1 cellular context compared by ENCODE assay signal in genomic region chr1:209048961-209049669, GRCh38.
TF ChIP-seq lines count a peak whose summit lies in the region.

No MANE protein-coding gene starts in this region.

TF ChIP-seq in GM23338, 12 proteins besides CTCF, POLR2A, EP300 and RAD21 (continued from another document):
- TF ChIP-seq, protein P1, sequence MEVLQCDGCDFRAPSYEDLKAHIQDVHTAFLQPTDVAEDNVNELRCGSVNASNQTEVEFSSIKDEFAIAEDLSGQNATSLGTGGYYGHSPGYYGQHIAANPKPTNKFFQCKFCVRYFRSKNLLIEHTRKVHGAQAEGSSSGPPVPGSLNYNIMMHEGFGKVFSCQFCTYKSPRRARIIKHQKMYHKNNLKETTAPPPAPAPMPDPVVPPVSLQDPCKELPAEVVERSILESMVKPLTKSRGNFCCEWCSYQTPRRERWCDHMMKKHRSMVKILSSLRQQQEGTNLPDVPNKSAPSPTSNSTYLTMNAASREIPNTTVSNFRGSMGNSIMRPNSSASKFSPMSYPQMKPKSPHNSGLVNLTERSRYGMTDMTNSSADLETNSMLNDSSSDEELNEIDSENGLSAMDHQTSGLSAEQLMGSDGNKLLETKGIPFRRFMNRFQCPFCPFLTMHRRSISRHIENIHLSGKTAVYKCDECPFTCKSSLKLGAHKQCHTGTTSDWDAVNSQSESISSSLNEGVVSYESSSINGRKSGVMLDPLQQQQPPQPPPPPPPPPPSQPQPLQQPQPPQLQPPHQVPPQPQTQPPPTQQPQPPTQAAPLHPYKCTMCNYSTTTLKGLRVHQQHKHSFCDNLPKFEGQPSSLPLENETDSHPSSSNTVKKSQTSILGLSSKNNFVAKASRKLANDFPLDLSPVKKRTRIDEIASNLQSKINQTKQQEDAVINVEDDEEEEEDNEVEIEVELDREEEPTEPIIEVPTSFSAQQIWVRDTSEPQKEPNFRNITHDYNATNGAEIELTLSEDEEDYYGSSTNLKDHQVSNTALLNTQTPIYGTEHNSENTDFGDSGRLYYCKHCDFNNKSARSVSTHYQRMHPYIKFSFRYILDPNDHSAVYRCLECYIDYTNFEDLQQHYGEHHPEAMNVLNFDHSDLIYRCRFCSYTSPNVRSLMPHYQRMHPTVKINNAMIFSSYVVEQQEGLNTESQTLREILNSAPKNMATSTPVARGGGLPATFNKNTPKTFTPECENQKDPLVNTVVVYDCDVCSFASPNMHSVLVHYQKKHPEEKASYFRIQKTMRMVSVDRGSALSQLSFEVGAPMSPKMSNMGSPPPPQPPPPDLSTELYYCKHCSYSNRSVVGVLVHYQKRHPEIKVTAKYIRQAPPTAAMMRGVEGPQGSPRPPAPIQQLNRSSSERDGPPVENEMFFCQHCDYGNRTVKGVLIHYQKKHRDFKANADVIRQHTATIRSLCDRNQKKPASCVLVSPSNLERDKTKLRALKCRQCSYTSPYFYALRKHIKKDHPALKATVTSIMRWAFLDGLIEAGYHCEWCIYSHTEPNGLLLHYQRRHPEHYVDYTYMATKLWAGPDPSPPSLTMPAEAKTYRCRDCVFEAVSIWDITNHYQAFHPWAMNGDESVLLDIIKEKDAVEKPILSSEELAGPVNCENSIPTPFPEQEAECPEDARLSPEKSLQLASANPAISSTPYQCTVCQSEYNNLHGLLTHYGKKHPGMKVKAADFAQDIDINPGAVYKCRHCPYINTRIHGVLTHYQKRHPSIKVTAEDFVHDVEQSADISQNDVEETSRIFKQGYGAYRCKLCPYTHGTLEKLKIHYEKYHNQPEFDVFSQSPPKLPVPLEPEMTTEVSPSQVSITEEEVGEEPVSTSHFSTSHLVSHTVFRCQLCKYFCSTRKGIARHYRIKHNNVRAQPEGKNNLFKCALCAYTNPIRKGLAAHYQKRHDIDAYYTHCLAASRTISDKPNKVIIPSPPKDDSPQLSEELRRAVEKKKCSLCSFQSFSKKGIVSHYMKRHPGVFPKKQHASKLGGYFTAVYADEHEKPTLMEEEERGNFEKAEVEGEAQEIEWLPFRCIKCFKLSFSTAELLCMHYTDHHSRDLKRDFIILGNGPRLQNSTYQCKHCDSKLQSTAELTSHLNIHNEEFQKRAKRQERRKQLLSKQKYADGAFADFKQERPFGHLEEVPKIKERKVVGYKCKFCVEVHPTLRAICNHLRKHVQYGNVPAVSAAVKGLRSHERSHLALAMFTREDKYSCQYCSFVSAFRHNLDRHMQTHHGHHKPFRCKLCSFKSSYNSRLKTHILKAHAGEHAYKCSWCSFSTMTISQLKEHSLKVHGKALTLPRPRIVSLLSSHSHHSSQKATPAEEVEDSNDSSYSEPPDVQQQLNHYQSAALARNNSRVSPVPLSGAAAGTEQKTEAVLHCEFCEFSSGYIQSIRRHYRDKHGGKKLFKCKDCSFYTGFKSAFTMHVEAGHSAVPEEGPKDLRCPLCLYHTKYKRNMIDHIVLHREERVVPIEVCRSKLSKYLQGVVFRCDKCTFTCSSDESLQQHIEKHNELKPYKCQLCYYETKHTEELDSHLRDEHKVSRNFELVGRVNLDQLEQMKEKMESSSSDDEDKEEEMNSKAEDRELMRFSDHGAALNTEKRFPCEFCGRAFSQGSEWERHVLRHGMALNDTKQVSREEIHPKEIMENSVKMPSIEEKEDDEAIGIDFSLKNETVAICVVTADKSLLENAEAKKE (CRISPR knock-in tag; IDR thresholded peaks at IDR 0.05), result no peak
- no peak for TF ChIP-seq CREB1 (CRISPR knock-in tag; IDR thresholded peaks at IDR 0.05; ENCODE audit: low read depth)
- TF ChIP-seq JUNB (IDR thresholded peaks at IDR 0.05; ENCODE audit: unreplicated experiment), result no peak
